2 cellular contexts compared by ENCODE assay signal in the genomic region with DNA sequence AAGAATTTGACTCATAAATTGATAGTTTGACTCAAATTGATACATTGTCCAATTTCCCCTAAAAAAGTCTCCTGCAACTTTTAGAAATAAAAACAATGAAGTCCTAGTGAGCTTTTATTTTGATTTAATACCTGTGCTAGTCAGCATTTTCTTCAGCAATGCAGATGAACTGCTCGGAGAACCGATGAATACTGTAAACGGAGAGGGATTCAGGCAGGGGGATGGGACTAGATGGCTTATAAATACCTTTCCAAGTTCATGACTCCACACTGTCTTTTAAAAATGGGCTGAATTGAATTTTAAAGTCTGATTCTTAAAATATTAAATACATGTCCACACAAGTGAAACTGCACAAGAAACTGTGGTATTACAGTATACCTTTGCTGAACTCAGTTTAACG.
TF ChIP-seq lines count a peak whose summit lies in the region.

No MANE protein-coding gene starts in this region.

TF ChIP-seq in GM23338, 12 proteins besides CTCF, POLR2A, EP300 and RAD21:
- TF ChIP-seq POLR2AphosphoS5 (IDR thresholded peaks at IDR 0.05; ENCODE audit: low read depth), result no peak
- no peak for TF ChIP-seq CREB1 (CRISPR knock-in tag; IDR thresholded peaks at IDR 0.05; ENCODE audit: low read depth)
- TF ChIP-seq NANOG (IDR thresholded peaks at IDR 0.05; ENCODE audit: borderline replicate concordance), result no peak
- TF ChIP-seq STAT1 (IDR thresholded peaks at IDR 0.05; ENCODE audit: unreplicated experiment), result no peak
- TF ChIP-seq, protein P1, sequence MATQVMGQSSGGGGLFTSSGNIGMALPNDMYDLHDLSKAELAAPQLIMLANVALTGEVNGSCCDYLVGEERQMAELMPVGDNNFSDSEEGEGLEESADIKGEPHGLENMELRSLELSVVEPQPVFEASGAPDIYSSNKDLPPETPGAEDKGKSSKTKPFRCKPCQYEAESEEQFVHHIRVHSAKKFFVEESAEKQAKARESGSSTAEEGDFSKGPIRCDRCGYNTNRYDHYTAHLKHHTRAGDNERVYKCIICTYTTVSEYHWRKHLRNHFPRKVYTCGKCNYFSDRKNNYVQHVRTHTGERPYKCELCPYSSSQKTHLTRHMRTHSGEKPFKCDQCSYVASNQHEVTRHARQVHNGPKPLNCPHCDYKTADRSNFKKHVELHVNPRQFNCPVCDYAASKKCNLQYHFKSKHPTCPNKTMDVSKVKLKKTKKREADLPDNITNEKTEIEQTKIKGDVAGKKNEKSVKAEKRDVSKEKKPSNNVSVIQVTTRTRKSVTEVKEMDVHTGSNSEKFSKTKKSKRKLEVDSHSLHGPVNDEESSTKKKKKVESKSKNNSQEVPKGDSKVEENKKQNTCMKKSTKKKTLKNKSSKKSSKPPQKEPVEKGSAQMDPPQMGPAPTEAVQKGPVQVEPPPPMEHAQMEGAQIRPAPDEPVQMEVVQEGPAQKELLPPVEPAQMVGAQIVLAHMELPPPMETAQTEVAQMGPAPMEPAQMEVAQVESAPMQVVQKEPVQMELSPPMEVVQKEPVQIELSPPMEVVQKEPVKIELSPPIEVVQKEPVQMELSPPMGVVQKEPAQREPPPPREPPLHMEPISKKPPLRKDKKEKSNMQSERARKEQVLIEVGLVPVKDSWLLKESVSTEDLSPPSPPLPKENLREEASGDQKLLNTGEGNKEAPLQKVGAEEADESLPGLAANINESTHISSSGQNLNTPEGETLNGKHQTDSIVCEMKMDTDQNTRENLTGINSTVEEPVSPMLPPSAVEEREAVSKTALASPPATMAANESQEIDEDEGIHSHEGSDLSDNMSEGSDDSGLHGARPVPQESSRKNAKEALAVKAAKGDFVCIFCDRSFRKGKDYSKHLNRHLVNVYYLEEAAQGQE (IDR thresholded peaks at IDR 0.05; ENCODE audit: unreplicated experiment), result no peak
- no peak for TF ChIP-seq EZH2 (IDR thresholded peaks at IDR 0.05; ENCODE audit: low read depth, unreplicated experiment)
- no peak for TF ChIP-seq JUNB (IDR thresholded peaks at IDR 0.05; ENCODE audit: unreplicated experiment)
- no peak for TF ChIP-seq EZH2phosphoT487 (IDR thresholded peaks at IDR 0.05; ENCODE audit: unreplicated experiment)

TF ChIP-seq in H1, 55 proteins besides CTCF, POLR2A, EP300 and RAD21:
- TF ChIP-seq MAFK (IDR thresholded peaks at IDR 0.05; ENCODE audit: low read depth, low read length), result peak; percentile 22; the same call in 1 of the 2 replicates
- no peak for TF ChIP-seq RBBP5 (IDR thresholded peaks at IDR 0.05; ENCODE audit: borderline replicate concordance, low read depth, low read length)
TF ChIP-seq in H1: peak in this region for 1.
